Comparison of ENCODE assay signal across 12 cellular contexts in the genomic region with DNA sequence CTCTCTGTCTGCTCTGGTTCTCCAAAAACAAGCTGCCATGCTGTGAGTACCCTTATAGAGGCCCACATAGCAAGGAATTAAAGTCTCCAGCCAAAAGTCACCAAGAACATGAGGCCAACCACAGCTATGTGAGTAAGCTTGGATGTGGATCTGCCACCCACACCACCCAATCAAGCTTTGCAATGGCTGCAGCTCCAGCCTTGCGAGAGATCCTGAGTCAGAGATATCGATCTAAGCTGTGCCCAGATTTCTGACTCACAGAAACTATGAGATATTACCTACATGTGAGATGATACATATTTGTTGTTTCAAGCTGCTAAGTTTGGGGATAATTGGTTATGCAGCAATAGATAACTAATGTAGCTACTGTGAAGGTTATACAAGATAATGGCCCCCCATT. TPM values are rescaled to one million over a fixed set of nuclear protein-coding genes. Genes with fewer than 3 reads are reported as not detected.
DNase-seq lines count a peak whose midpoint lies in the region; ATAC-seq and TF ChIP-seq lines count a peak whose summit lies in the region.
"Had no signal": no experiment of that assay in that cellular context is flagged by ENCODE, and none has a peak within 500 bp of the region (broad histone marks: within the 10 kb centered on the region; RNA-seq: fewer than 3 reads in every experiment).

No MANE protein-coding gene starts in this region.

- no peaks in the 10 kb centered on the region for H3K36me3 ChIP-seq in left ventricle myocardium inferior

- no peaks in the 10 kb centered on the region for H3K9me3 ChIP-seq in left ventricle myocardium inferior (replicated peaks)

- H3K27me3 ChIP-seq in left ventricle myocardium inferior (ENCODE audit: low read depth), result no peaks in the 10 kb centered on the region

- TF ChIP-seq CTCF in fibroblast of the aortic adventitia (IDR thresholded peaks at IDR 0.05; ENCODE audit: insufficient read depth, low read length) (no peak), left ventricle myocardium inferior (IDR thresholded peaks at IDR 0.05; ENCODE audit: borderline replicate concordance) (no peak)

- no peak overlapping the region for H3K4me3 ChIP-seq in fibroblast of the aortic adventitia (ENCODE audit: low read depth, low read length)
- H3K4me3 ChIP-seq in left ventricle myocardium inferior, result no peak overlapping the region

- H3K27ac ChIP-seq in left ventricle myocardium inferior (replicated peaks), result no peak overlapping the region

- no peak for ATAC-seq in HG02884 (IDR thresholded peaks at IDR 0.05; ENCODE audit: unreplicated experiment)
- ATAC-seq: Right ventricle myocardium inferior had no signal

- H3K4me1 ChIP-seq in left ventricle myocardium inferior, result peaks cover 6% of the 10 kb centered on the region

- intact Hi-C loops in left ventricle myocardium inferior (cut with micrococcal nuclease), result no loop called here

- peak; percentile 49 for DNase-seq in stimulated activated CD4-positive, alpha-beta T cell treated with anti-CD3 and anti-CD28 coated beads, Interleukin-15, amount 100 ng/mL, for 24 hours
- no peak for DNase-seq in stimulated activated CD4-positive, alpha-beta T cell treated with anti-CD3 and anti-CD28 coated beads, Interleukin-4, amount 100 ng/mL, for 1 hour
- DNase-seq in MV-4-11 (lab: John Stamatoyannopoulos, UW), result peak; percentile 84
- peak; percentile 67 for DNase-seq in fibroblast of the aortic adventitia (ENCODE audit: low read depth)
- no peak for DNase-seq in left ventricle myocardium inferior
- DNase-seq in NCI-H510A (lab: John Stamatoyannopoulos, UW), result no peak
- DNase-seq: activated naive CD4-positive, alpha-beta T cell treated with anti-CD3 and anti-CD28 coated beads, Interleukin-2, amount 10 ng/mL, durations not matched to agents 7 days and 5 days; central memory CD4-positive, alpha-beta T cell; nephron progenitor cell; stimulated activated naive CD4-positive, alpha-beta T cell treated with Interleukin-2 at 50 U/mL for 16 hours had no signal

RNA-seq across cellular contexts. Expression of a gene that starts 15.5 kb away (rescaled TPM):
- total RNA-seq in fibroblast of the aortic adventitia (ENCODE audit: low replicate concordance) (1.1 TPM in 1 of 2 replicates, not detected in the other), left ventricle myocardium inferior (0.11 TPM)

Comparison
In these comparisons a context has a peak if more than half of its experiments do, and no peak if none do; other contexts are left out.
1. DNase-seq: peak in stimulated activated CD4-positive, alpha-beta T cell treated with anti-CD3 and anti-CD28 coated beads, Interleukin-15, amount 100 ng/mL, for 24 hours (single experiment), MV-4-11 (single experiment) and fibroblast of the aortic adventitia (single experiment); none in stimulated activated CD4-positive, alpha-beta T cell treated with anti-CD3 and anti-CD28 coated beads, Interleukin-4, amount 100 ng/mL, for 1 hour (single experiment), left ventricle myocardium inferior (single experiment) and NCI-H510A (single experiment).